Comparison of ENCODE assay signal across 12 cellular contexts in genomic region chr20:36852187-36852586, GRCh38. TPM values are rescaled to one million over a fixed set of nuclear protein-coding genes. Genes with fewer than 3 reads are reported as not detected.
A peak's percentile ranks its signal among the peaks of the same experiment; 100 is the strongest.
DNase-seq lines count a peak whose midpoint lies in the region; ATAC-seq and TF ChIP-seq lines count a peak whose summit lies in the region.
"Had no signal": no experiment of that assay in that cellular context is flagged by ENCODE, and none has a peak within 500 bp of the region (broad histone marks: within the 10 kb centered on the region; RNA-seq: fewer than 3 reads in every experiment).

No MANE protein-coding gene starts in this region.

- peaks cover 7% of the 10 kb centered on the region for H3K4me1 ChIP-seq in colonic mucosa
- H3K4me1 ChIP-seq in muscle layer of colon (ENCODE audit: insufficient read depth, low read length): peaks cover 81% of the 10 kb centered on the region
- no peaks in the 10 kb centered on the region for H3K4me1 ChIP-seq in urinary bladder (ENCODE audit: insufficient read depth)

- H3K36me3 Mint-ChIP-seq in activated CD8-positive, alpha-beta T cell treated with anti-CD3 and anti-CD28 coated beads for 36 hours (ENCODE audit: low read depth): no peaks in the 10 kb centered on the region

- DNase-seq in colonic mucosa: no peak
- no peak for DNase-seq in activated CD8-positive, alpha-beta memory T cell treated with anti-CD3 and anti-CD28 coated beads for 24 hours
- DNase-seq in activated CD8-positive, alpha-beta T cell treated with anti-CD3 and anti-CD28 coated beads for 36 hours: no peak
- no peak for DNase-seq in NCI-H2171 treated with DMSO at 0.1 percent for 48 hours (lab: John Stamatoyannopoulos, UW)
- DNase-seq in AG08396 (ENCODE audit: low spot score): no peak
- DNase-seq: NCI-H1105 treated with DMSO at 0.1 percent for 48 hours; stimulated activated CD4-positive, alpha-beta T cell treated with anti-CD3 and anti-CD28 coated beads, Interleukin-4, amount 100 ng/mL, for 24 hours had no signal

- H3K4me3 ChIP-seq in colonic mucosa (no peak overlapping the region), muscle layer of colon (ENCODE audit: low read depth in 1 of 2, low read length in 2 of 2) (peak overlapping the region in 1 of 2 donors; percentile 14), urinary bladder (ENCODE audit: low read depth, low read length) (no peak overlapping the region)
- H3K4me3 ChIP-seq: SJSA1 had no signal

- POLR2A ChIA-PET in activated CD8-positive, alpha-beta T cell treated with anti-CD3 and anti-CD28 coated beads for 36 hours (lab: Charles Lee): interaction anchor here (1.1 kb wide), 1 partner anchor 16 kb away, joined by 3 read pairs; no protein-coding TSS in a partner anchor

- peaks cover 11% of the 10 kb centered on the region for H3K4me1 Mint-ChIP-seq in activated CD8-positive, alpha-beta T cell treated with anti-CD3 and anti-CD28 coated beads for 36 hours (ENCODE audit: low read depth)

- peak overlapping the region; percentile 56 for H3K27ac ChIP-seq in colonic mucosa
- peak overlapping the region; percentile 84 for H3K27ac ChIP-seq in muscle layer of colon (ENCODE audit: low read depth, low read length)
- peak overlapping the region; percentile 76 for H3K27ac ChIP-seq in urinary bladder (ENCODE audit: low read depth)
- H3K27ac ChIP-seq: SJSA1 had no signal

- CTCF ChIA-PET in activated CD8-positive, alpha-beta T cell treated with anti-CD3 and anti-CD28 coated beads for 36 hours (lab: Charles Lee): no interaction called here

- H3K27ac Mint-ChIP-seq in activated CD8-positive, alpha-beta T cell treated with anti-CD3 and anti-CD28 coated beads for 36 hours: no peak overlapping the region
- H3K27ac Mint-ChIP-seq: dendritic cell treated with granulocyte-macrophage colony-stimulating factor and Interleukin-4, amounts not matched to agents 40 ng/mL and 50 ng/mL, for 4 days had no signal

- H3K9me3 Mint-ChIP-seq in activated CD8-positive, alpha-beta T cell treated with anti-CD3 and anti-CD28 coated beads for 36 hours: peaks cover 3% of the 10 kb centered on the region
- H3K9me3 Mint-ChIP-seq: dendritic cell treated with granulocyte-macrophage colony-stimulating factor and Interleukin-4, amounts not matched to agents 40 ng/mL and 50 ng/mL, for 4 days had no signal

- intact Hi-C loops in colonic mucosa (cut with DNase I): no loop called here
- intact Hi-C loops in activated CD8-positive, alpha-beta T cell treated with anti-CD3 and anti-CD28 coated beads for 36 hours (cut with micrococcal nuclease): no loop called here

- WGBS in urinary bladder: 29% methylated on average over 12 of the region's 12 CpGs

- H3K9ac ChIP-seq in colonic mucosa (ENCODE audit: low read depth in 2 of 2, low read length in 2 of 2): peak overlapping the region in 1 of 2 donors; percentile 50
- H3K9ac ChIP-seq in muscle layer of colon (ENCODE audit: low read length): peak overlapping the region; percentile 25

- no peak for TF ChIP-seq CTCF in colonic mucosa (IDR thresholded peaks at IDR 0.05)
- TF ChIP-seq CTCF in activated CD8-positive, alpha-beta T cell treated with anti-CD3 and anti-CD28 coated beads for 36 hours (IDR thresholded peaks at IDR 0.05): no peak

- no peaks in the 10 kb centered on the region for H3K27me3 Mint-ChIP-seq in activated CD8-positive, alpha-beta T cell treated with anti-CD3 and anti-CD28 coated beads for 36 hours
- H3K27me3 Mint-ChIP-seq: dendritic cell treated with granulocyte-macrophage colony-stimulating factor and Interleukin-4, amounts not matched to agents 40 ng/mL and 50 ng/mL, for 4 days had no signal

- ATAC-seq in HG02759 (IDR thresholded peaks at IDR 0.05; ENCODE audit: unreplicated experiment): peak; percentile 60
- no peak for ATAC-seq in activated CD8-positive, alpha-beta T cell treated with anti-CD3 and anti-CD28 coated beads for 36 hours

- H3K4me3 Mint-ChIP-seq in activated CD8-positive, alpha-beta T cell treated with anti-CD3 and anti-CD28 coated beads for 36 hours: no peak overlapping the region
- H3K4me3 Mint-ChIP-seq: dendritic cell treated with granulocyte-macrophage colony-stimulating factor and Interleukin-4, amounts not matched to agents 40 ng/mL and 50 ng/mL, for 4 days had no signal

- H3K27me3 ChIP-seq in colonic mucosa (no peaks in the 10 kb centered on the region), muscle layer of colon (ENCODE audit: control insufficient read depth in 1 of 2, insufficient read depth in 2 of 2, low read length in 2 of 2) (no peaks in the 10 kb centered on the region)
- H3K27me3 ChIP-seq: SJSA1 had no signal

- H3K36me3 ChIP-seq in colonic mucosa: no peaks in the 10 kb centered on the region
- peaks cover 4% of the 10 kb centered on the region for H3K36me3 ChIP-seq in muscle layer of colon (ENCODE audit: insufficient read depth, low read length)
- no peaks in the 10 kb centered on the region for H3K36me3 ChIP-seq in urinary bladder (ENCODE audit: insufficient read depth)

- no peaks in the 10 kb centered on the region for H3K9me3 ChIP-seq in colonic mucosa
- no peaks in the 10 kb centered on the region for H3K9me3 ChIP-seq in muscle layer of colon (ENCODE audit: low read length)
- H3K9me3 ChIP-seq: SJSA1 had no signal

RNA-seq across cellular contexts. Expression of gene TLDC2, which starts 23.8 kb away (rescaled TPM):
- 10 to 100 TPM; 18.1 to 29.7 TPM for total RNA-seq in colonic mucosa
- 1.6 TPM for total RNA-seq in urinary bladder
- 0.33 TPM for polyA plus RNA-seq in urinary bladder
- not detected for total RNA-seq in activated CD8-positive, alpha-beta T cell treated with anti-CD3 and anti-CD28 coated beads for 36 hours
- total RNA-seq: SJSA1 had no signal
